17 cellular contexts compared by ENCODE assay signal in genomic region chr12:29208060-29208459, GRCh38. TPM values are rescaled to one million over a fixed set of nuclear protein-coding genes. Genes with fewer than 3 reads are reported as not detected.
DNase-seq lines count a peak whose midpoint lies in the region; ATAC-seq and TF ChIP-seq lines count a peak whose summit lies in the region.
"Had no signal": no experiment of that assay in that cellular context is flagged by ENCODE, and none has a peak within 500 bp of the region (broad histone marks: within the 10 kb centered on the region; RNA-seq: fewer than 3 reads in every experiment).

No MANE protein-coding gene starts in this region.

- H2AFZ ChIP-seq in PC-3 (ENCODE audit: low read length): no peak overlapping the region

- no peaks in the 10 kb centered on the region; a peak in 1 of 22 replicates for H3K27me3 ChIP-seq in BLaER1 treated with 17β-estradiol and CSF1 and Interleukin-3, amounts not matched to agents 10 nM and 100 nM
- H3K27me3 ChIP-seq in lower lobe of right lung (ENCODE audit: low read depth) (no peaks in the 10 kb centered on the region), PC-3 (ENCODE audit: low read length) (no peaks in the 10 kb centered on the region)
- H3K27me3 ChIP-seq: esophagus muscularis mucosa, stomach, vagina had no signal

- no peaks in the 10 kb centered on the region for H4K20me1 ChIP-seq in BLaER1 treated with 17β-estradiol and CSF1 and Interleukin-3, amounts not matched to agents 10 nM and 100 nM
- no peaks in the 10 kb centered on the region for H4K20me1 ChIP-seq in PC-3 (ENCODE audit: low read length)

- no peaks in the 10 kb centered on the region for H3F3A ChIP-seq in PC-3 (ENCODE audit: low read length, unreplicated experiment)

- H3K4me1 ChIP-seq in BLaER1 treated with 17β-estradiol and CSF1 and Interleukin-3, amounts not matched to agents 10 nM and 100 nM: peaks cover 7 to 36% (median 28%) of the 10 kb centered on the region in 10 experiments; a peak in 18 of 20 replicates
- H3K4me1 ChIP-seq in lower lobe of right lung (peaks cover 7% of the 10 kb centered on the region), PC-3 (ENCODE audit: insufficient read depth, low read length) (no peaks in the 10 kb centered on the region)

- H3K9ac ChIP-seq in BLaER1 treated with 17β-estradiol and CSF1 and Interleukin-3, amounts not matched to agents 10 nM and 100 nM: no peak overlapping the region
- H3K9ac ChIP-seq in PC-3 (ENCODE audit: low read length): no peak overlapping the region

- no peak for TF ChIP-seq CTCF in lower lobe of right lung (IDR thresholded peaks at IDR 0.05)
- TF ChIP-seq CTCF in PC-3 (conservative IDR thresholded peaks at IDR 0.05; ENCODE audit: low read depth, low read length): no peak

- CTCF ChIA-PET in PC-3 (lab: Charles Lee): no interaction called here

- ATAC-seq in GM18867 (IDR thresholded peaks at IDR 0.05; ENCODE audit: unreplicated experiment): peak; percentile 44
- peak; percentile 77 to 90 for ATAC-seq in lower lobe of right lung
- no peak for ATAC-seq in PC-3

- DNase-seq in NOMO-1 (lab: John Stamatoyannopoulos, UW; ENCODE audit: unreplicated experiment in 2 of 2) (peak; percentile 61 to 83), lower lobe of right lung (peak; percentile 51), NCI-H69 (lab: John Stamatoyannopoulos, UW) (no peak), PC-3 (no peak), NCI-H510A treated with DMSO at 0.1 percent for 48 hours (lab: John Stamatoyannopoulos, UW) (no peak), H4 (ENCODE audit: low spot score) (no peak)
- DNase-seq: activated CD4-positive, alpha-beta memory T cell treated with anti-CD3 and anti-CD28 coated beads for 36 hours; activated naive CD8-positive, alpha-beta T cell treated with anti-CD3 and anti-CD28 coated beads, Interleukin-2, amount 10 ng/mL, durations not matched to agents 7 days and 5 days; Caco-2; kidney glomerular epithelial cell; NCI-H2171; stomach had no signal

- H3K4me2 ChIP-seq in BLaER1 treated with 17β-estradiol and CSF1 and Interleukin-3, amounts not matched to agents 10 nM and 100 nM: peak overlapping the region in 8 of 11 experiments; percentile 3 to 81 (median 66); a peak in 13 of 22 replicates
- no peak overlapping the region for H3K4me2 ChIP-seq in PC-3 (ENCODE audit: low read length)
- H3K4me2 ChIP-seq: smooth muscle cell had no signal

- H3K36me3 ChIP-seq in BLaER1 treated with 17β-estradiol and CSF1 and Interleukin-3, amounts not matched to agents 10 nM and 100 nM: peaks cover 0 to 8% (median 0%) of the 10 kb centered on the region in 11 experiments; a peak in 2 of 22 replicates
- H3K36me3 ChIP-seq in lower lobe of right lung: no peaks in the 10 kb centered on the region
- no peaks in the 10 kb centered on the region for H3K36me3 ChIP-seq in PC-3 (ENCODE audit: low read depth, low read length)
- H3K36me3 ChIP-seq: esophagus muscularis mucosa, stomach, vagina had no signal

- no peaks in the 10 kb centered on the region; the same call in 1 of the 2 replicates for H3K9me2 ChIP-seq in PC-3 (replicated peaks; ENCODE audit: low read length)

- BruUV-seq in PC-3 (replicated peaks; lab: Mats Ljungman, UMichigan): no TSS peak

- POLR2A ChIA-PET in PC-3 (lab: Charles Lee; ENCODE audit: unreplicated experiment): no interaction called here

- intact Hi-C loops in lower lobe of right lung (cut with DNase I): no loop called here
- intact Hi-C loops in PC-3 (cut with micrococcal nuclease): no loop called here

- peaks cover 5 to 19% (median 12%) of the 10 kb centered on the region in 11 experiments; a peak in 15 of 22 replicates for H3K9me3 ChIP-seq in BLaER1 treated with 17β-estradiol and CSF1 and Interleukin-3, amounts not matched to agents 10 nM and 100 nM (replicated peaks in 1 of 11)
- H3K9me3 ChIP-seq in lower lobe of right lung (no peaks in the 10 kb centered on the region), PC-3 (ENCODE audit: low read length) (no peaks in the 10 kb centered on the region)
- H3K9me3 ChIP-seq: Caco-2, esophagus muscularis mucosa, stomach, vagina had no signal

- H3K4me3 ChIP-seq in BLaER1 treated with 17β-estradiol and CSF1 and Interleukin-3, amounts not matched to agents 10 nM and 100 nM: no peak overlapping the region
- H3K4me3 ChIP-seq in lower lobe of right lung: no peak overlapping the region
- H3K4me3 ChIP-seq in PC-3 (ENCODE audit: low read length): no peak overlapping the region
- H3K4me3 ChIP-seq: esophagus muscularis mucosa, smooth muscle cell, stomach, vagina had no signal

- no peaks in the 10 kb centered on the region for H3K79me2 ChIP-seq in PC-3 (ENCODE audit: low read length)

- H3K27ac ChIP-seq in BLaER1 treated with 17β-estradiol and CSF1 and Interleukin-3, amounts not matched to agents 10 nM and 100 nM: peak overlapping the region in 4 of 11 experiments; percentile 11 to 59 (median 56); a peak in 7 of 22 replicates
- H3K27ac ChIP-seq in lower lobe of right lung (no peak overlapping the region), PC-3 (ENCODE audit: low read length) (no peak overlapping the region)
- H3K27ac ChIP-seq: esophagus muscularis mucosa, vagina had no signal

RNA-seq across cellular contexts. Expression of gene FAR2, which starts 59.0 kb away (rescaled TPM):
- total RNA-seq in lower lobe of right lung (23.7 TPM), PC-3 (2014; rRNA removed) (10.2 and 13.5 TPM in 2 replicates)
- 3.2 and 3.3 TPM in 2 replicates for total RNA-seq in H4 (2014; rRNA removed; shearing (Covaris generic))

Comparison
In these comparisons a context has a peak if more than half of its experiments do, and no peak if none do; other contexts are left out.
1. DNase-seq: peak in NOMO-1 (2 of 2) and lower lobe of right lung (single experiment); none in NCI-H69 (single experiment), PC-3 (single experiment), NCI-H510A treated with DMSO at 0.1 percent for 48 hours (single experiment) and H4 (single experiment).